In genomic region chr3:189631373-189631408, GRCh38 we compare ENCODE assay signal across 12 cellular contexts. TPM values are rescaled to one million over a fixed set of nuclear protein-coding genes. Genes with fewer than 3 reads are reported as not detected.
DNase-seq lines count a peak whose midpoint lies in the region; ATAC-seq and TF ChIP-seq lines count a peak whose summit lies in the region.
"Had no signal": no experiment of that assay in that cellular context is flagged by ENCODE, and none has a peak within 500 bp of the region (broad histone marks: within the 10 kb centered on the region; RNA-seq: fewer than 3 reads in every experiment).

TSS of gene TP63 (plus strand) at chr3:189631389. CDS start at chr3:189631516, 127 bp downstream.

- H3K36me3 Mint-ChIP-seq in WTC11: no peaks in the 10 kb centered on the region
- no peaks in the 10 kb centered on the region for H3K36me3 Mint-ChIP-seq in activated naive CD4-positive, alpha-beta T cell treated with anti-CD3 and anti-CD28 coated beads, Interleukin-2, amount 50 U/mL, for 72 hours

- peak within 1 kb of the TSS; percentile 75; the same call in 1 of the 2 replicates for H3K27ac Mint-ChIP-seq in WTC11
- H3K27ac Mint-ChIP-seq in activated naive CD4-positive, alpha-beta T cell treated with anti-CD3 and anti-CD28 coated beads, Interleukin-2, amount 50 U/mL, for 72 hours: peak within 1 kb of the TSS in 1 of 2 donors; percentile 4

- H3K4me3 ChIP-seq in heart right ventricle (peak within 1 kb of the TSS in 8 of 10 donors; percentile 3 to 50 (median 38)), lower leg skin (ENCODE audit: low read depth, poor library complexity, severe bottlenecking) (no peak within 1 kb of the TSS)

- H3K27ac ChIP-seq in heart right ventricle: peak within 1 kb of the TSS in 9 of 10 donors; percentile 8 to 70 (median 38)

- H3K27me3 Mint-ChIP-seq in WTC11 (ENCODE audit: low read depth): no peaks in the 10 kb centered on the region

- CTCF ChIA-PET in WTC11 (lab: Charles Lee): no interaction called here

- DNase-seq in heart right ventricle (no peak), Right ventricle myocardium inferior (ENCODE audit: missing footprints) (no peak), WTC11 (ENCODE audit: low spot score) (no peak), lower leg skin (ENCODE audit: low spot score in 2 of 2) (no peak), ureter (ENCODE audit: low spot score) (no peak), DMS 273 treated with DMSO at 0.1 percent for 48 hours (lab: John Stamatoyannopoulos, UW) (no peak), T1000 (lab: John Stamatoyannopoulos, UW) (no peak)
- no peak for DNase-seq in activated naive CD4-positive, alpha-beta T cell treated with anti-CD3 and anti-CD28 coated beads, Interleukin-2, amount 50 U/mL, for 72 hours (ENCODE audit: low spot score in 2 of 2)
- DNase-seq: GF-D8; islet precursor cell; NCI-H1694; stimulated activated CD4-positive, alpha-beta T cell treated with anti-CD3 and anti-CD28 coated beads, Interleukin-2, amount 100 ng/mL, for 24 hours had no signal

- TF ChIP-seq CTCF in heart right ventricle (IDR thresholded peaks at IDR 0.05): no peak
- no peak for TF ChIP-seq CTCF in WTC11 (IDR thresholded peaks at IDR 0.05)
- no peak for TF ChIP-seq CTCF in lower leg skin (IDR thresholded peaks at IDR 0.05)

- intact Hi-C loops in heart right ventricle (cut with DNase I) (no loop called here), Right ventricle myocardium inferior (cut with DNase I) (no loop called here), lower leg skin (cut with DNase I; ENCODE audit: low total_unique reads) (no loop called here)

- POLR2A ChIA-PET in WTC11 (lab: Charles Lee): no interaction called here

- no peak for TF ChIP-seq POLR2A in lower leg skin (IDR thresholded peaks at IDR 0.05)

- no peak within 1 kb of the TSS for H3K4me3 Mint-ChIP-seq in WTC11

- ATAC-seq in heart right ventricle: no peak
- no peak for ATAC-seq in Right ventricle myocardium inferior
- ATAC-seq in WTC11: no peak
- no peak for ATAC-seq in activated naive CD4-positive, alpha-beta T cell treated with anti-CD3 and anti-CD28 coated beads, Interleukin-2, amount 50 U/mL, for 72 hours

- H3K4me1 Mint-ChIP-seq in WTC11: peaks cover 45% of the 10 kb centered on the region

- H3K9me3 ChIP-seq in heart right ventricle: no peaks in the 10 kb centered on the region

- H3K36me3 ChIP-seq in heart right ventricle: no peaks in the 10 kb centered on the region

- peaks cover 0 to 23% (median 8%) of the 10 kb centered on the region in 9 donors for H3K4me1 ChIP-seq in heart right ventricle

- no peaks in the 10 kb centered on the region for H3K27me3 ChIP-seq in heart right ventricle

- no peaks in the 10 kb centered on the region for H3K9me3 Mint-ChIP-seq in WTC11
- no peaks in the 10 kb centered on the region for H3K9me3 Mint-ChIP-seq in activated naive CD4-positive, alpha-beta T cell treated with anti-CD3 and anti-CD28 coated beads, Interleukin-2, amount 50 U/mL, for 72 hours

TF ChIP-seq in WTC11, 78 proteins besides CTCF, POLR2A, EP300 and RAD21:
- TF ChIP-seq SMAD3 (CRISPR knock-in tag; IDR thresholded peaks at IDR 0.05; ENCODE audit: borderline replicate concordance) (no peak), GTF2I (CRISPR knock-in tag; conservative IDR thresholded peaks at IDR 0.05) (no peak), ZNF671 (CRISPR knock-in tag; IDR thresholded peaks at IDR 0.05) (no peak), CREM (CRISPR knock-in tag; IDR thresholded peaks at IDR 0.05) (no peak), USF2 (CRISPR knock-in tag; IDR thresholded peaks at IDR 0.05) (no peak), ZNF232 (CRISPR knock-in tag; IDR thresholded peaks at IDR 0.05) (no peak), NFE2L1 (CRISPR knock-in tag; IDR thresholded peaks at IDR 0.05) (no peak), TCF7 (CRISPR knock-in tag; IDR thresholded peaks at IDR 0.05; ENCODE audit: low read depth) (no peak), ZNF281 (CRISPR knock-in tag; IDR thresholded peaks at IDR 0.05) (no peak), PRRX2 (CRISPR knock-in tag; IDR thresholded peaks at IDR 0.05) (no peak), TP53 (CRISPR knock-in tag; IDR thresholded peaks at IDR 0.05) (no peak)

RNA-seq across cellular contexts. Expression of gene TP63, which starts in this region (rescaled TPM):
- total RNA-seq in heart right ventricle (1 to 10 TPM in 3 of 10 donors, under 1 TPM in 7; 0.07 to 1.5 (median 0.66) TPM), Right ventricle myocardium inferior (not detected), WTC11 (2021) (0.09 TPM in 1 of 3 replicates, not detected in the others), lower leg skin (100 to 1,000 TPM; 208 to 373 (median 264) TPM), ureter (133 TPM)
- polyA plus RNA-seq in heart right ventricle: under 1 TPM; 0.09 to 0.22 TPM
- under 1 TPM; 0.06 to 0.68 TPM for total RNA-seq in activated naive CD4-positive, alpha-beta T cell treated with anti-CD3 and anti-CD28 coated beads, Interleukin-2, amount 50 U/mL, for 72 hours

Comparison
In these comparisons a context has a peak if more than half of its experiments do, and no peak if none do; other contexts are left out.
1. RNA of gene TP63 (total RNA-seq): 208 to 373 TPM in lower leg skin and 133 TPM in ureter (single experiment); 0.07 to 1.5 TPM in heart right ventricle, 0.06 to 0.68 TPM in activated naive CD4-positive, alpha-beta T cell treated with anti-CD3 and anti-CD28 coated beads, Interleukin-2, amount 50 U/mL, for 72 hours, 0.09 TPM in WTC11 and not detected in Right ventricle myocardium inferior (single experiment); every median in the first group is over 10 times any median in the second.